ENCODE assay signal across 7 cellular contexts in genomic region chr2:168889635-168890005, GRCh38.
DNase-seq lines count a peak whose midpoint lies in the region; ATAC-seq and TF ChIP-seq lines count a peak whose summit lies in the region.

No MANE protein-coding gene starts in this region.

- H3K4me3 ChIP-seq in retinal pigment epithelial cell (ENCODE audit: low read length) = peak overlapping the region; percentile 75

- peak overlapping the region; percentile 87 to 93 for H3K4me3 Mint-ChIP-seq in effector memory CD8-positive, alpha-beta T cell

- peaks cover 4 to 6% of the 10 kb centered on the region in 2 donors for H3K27me3 Mint-ChIP-seq in effector memory CD8-positive, alpha-beta T cell

- ATAC-seq in GM19395 (IDR thresholded peaks at IDR 0.05; ENCODE audit: unreplicated experiment) = peak; percentile 10
- no peak for ATAC-seq in effector memory CD8-positive, alpha-beta T cell (replicated peaks)
- no peak for ATAC-seq in GM21381 (IDR thresholded peaks at IDR 0.05; ENCODE audit: unreplicated experiment)

- H3K36me3 Mint-ChIP-seq in effector memory CD8-positive, alpha-beta T cell (ENCODE audit: insufficient read depth) = peaks cover 6% of the 10 kb centered on the region

- H3K27ac Mint-ChIP-seq in effector memory CD8-positive, alpha-beta T cell = peak overlapping the region in 1 of 2 donors; percentile 61

- DNase-seq in NAMALWA (ENCODE audit: low spot score) = peak; percentile 20
- DNase-seq in effector memory CD8-positive, alpha-beta T cell = no peak
- no peak for DNase-seq in retinal pigment epithelial cell (ENCODE audit: low read depth)
- no peak for DNase-seq in AML-193 (lab: John Stamatoyannopoulos, UW)
- DNase-seq in midbrain (lab: John Stamatoyannopoulos, UW) = no peak

- H3K4me1 Mint-ChIP-seq in effector memory CD8-positive, alpha-beta T cell (ENCODE audit: low read depth in 2 of 2) = peaks cover 9 to 10% of the 10 kb centered on the region in 2 donors

- no peak for TF ChIP-seq CTCF in retinal pigment epithelial cell (conservative IDR thresholded peaks at IDR 0.05; ENCODE audit: low read depth, low read length)

- H3K9me3 Mint-ChIP-seq in effector memory CD8-positive, alpha-beta T cell = no peaks in the 10 kb centered on the region
